ENCODE assay signal across 1 cellular context in the genomic region with DNA sequence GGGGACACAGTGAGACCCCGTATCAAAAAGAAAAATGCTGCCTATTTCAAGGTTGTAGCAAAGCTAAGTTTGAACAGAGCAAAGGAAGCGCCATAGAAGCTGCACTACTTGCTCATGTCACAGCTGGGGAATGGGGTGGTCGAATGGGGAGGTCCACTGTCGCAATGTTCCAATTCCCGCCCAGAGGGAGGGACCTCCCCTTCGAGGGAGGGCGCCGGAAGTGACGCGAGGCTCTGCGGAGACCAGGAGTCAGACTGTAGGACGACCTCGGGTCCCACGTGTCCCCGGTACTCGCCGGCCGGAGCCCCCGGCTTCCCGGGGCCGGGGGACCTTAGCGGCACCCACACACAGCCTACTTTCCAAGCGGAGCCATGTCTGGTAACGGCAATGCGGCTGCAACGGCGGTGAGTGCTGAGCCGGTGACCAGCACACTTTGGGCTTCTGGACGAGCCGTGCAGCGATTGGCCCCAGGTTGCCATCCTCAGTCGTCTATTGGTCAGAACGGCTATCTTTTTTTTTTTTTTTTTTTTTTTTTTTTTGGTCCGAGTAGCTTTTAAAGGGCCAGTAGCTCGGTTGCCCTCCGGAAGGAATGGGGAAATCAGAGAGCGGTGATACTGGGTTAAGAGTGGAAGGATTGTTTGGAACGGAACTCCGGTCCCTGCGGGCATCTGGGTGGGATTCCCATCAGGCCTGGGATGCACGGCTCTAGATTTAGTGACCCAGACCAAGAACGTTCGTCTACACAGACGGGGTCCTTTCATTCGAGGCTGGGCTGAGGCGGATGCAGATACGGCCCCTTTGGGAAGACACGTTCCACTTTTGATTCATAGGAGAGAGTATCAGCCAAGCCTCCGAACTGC.
TF ChIP-seq lines count a peak whose summit lies in the region.

Gene HMBS (plus strand): TSS at position 219 of the 860 bp plus-strand sequence. CDS start 153 bp downstream, at position 372.

TF ChIP-seq in K562, 482 proteins besides CTCF, POLR2A, EP300 and RAD21 (continued from another document and continues in another):
- TF ChIP-seq, protein P1, sequence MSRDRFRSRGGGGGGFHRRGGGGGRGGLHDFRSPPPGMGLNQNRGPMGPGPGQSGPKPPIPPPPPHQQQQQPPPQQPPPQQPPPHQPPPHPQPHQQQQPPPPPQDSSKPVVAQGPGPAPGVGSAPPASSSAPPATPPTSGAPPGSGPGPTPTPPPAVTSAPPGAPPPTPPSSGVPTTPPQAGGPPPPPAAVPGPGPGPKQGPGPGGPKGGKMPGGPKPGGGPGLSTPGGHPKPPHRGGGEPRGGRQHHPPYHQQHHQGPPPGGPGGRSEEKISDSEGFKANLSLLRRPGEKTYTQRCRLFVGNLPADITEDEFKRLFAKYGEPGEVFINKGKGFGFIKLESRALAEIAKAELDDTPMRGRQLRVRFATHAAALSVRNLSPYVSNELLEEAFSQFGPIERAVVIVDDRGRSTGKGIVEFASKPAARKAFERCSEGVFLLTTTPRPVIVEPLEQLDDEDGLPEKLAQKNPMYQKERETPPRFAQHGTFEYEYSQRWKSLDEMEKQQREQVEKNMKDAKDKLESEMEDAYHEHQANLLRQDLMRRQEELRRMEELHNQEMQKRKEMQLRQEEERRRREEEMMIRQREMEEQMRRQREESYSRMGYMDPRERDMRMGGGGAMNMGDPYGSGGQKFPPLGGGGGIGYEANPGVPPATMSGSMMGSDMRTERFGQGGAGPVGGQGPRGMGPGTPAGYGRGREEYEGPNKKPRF (IDR thresholded peaks at IDR 0.05; ENCODE audit: low read depth, low read length) = no peak
- TF ChIP-seq TOE1 (IDR thresholded peaks at IDR 0.05; ENCODE audit: borderline replicate concordance) = peak; percentile 83; the same call in 1 of the 2 replicates
- 0 out of 2 replicates have a peak, but pooled peaks have one; percentile 29 for TF ChIP-seq TOE1 (CRISPR knock-in tag; IDR thresholded peaks at IDR 0.05; ENCODE audit: borderline replicate concordance, low read depth)
- peak; percentile 100 for TF ChIP-seq ZNF384 (IDR thresholded peaks at IDR 0.05; ENCODE audit: low read depth, low read length)
- TF ChIP-seq NR2C1 (IDR thresholded peaks at IDR 0.05) = peak; percentile 64
- 0 out of 2 replicates have a peak, but pooled peaks have one; percentile 6 for TF ChIP-seq NR2C1 (tag; IDR thresholded peaks at IDR 0.05)
- TF ChIP-seq, protein P2, sequence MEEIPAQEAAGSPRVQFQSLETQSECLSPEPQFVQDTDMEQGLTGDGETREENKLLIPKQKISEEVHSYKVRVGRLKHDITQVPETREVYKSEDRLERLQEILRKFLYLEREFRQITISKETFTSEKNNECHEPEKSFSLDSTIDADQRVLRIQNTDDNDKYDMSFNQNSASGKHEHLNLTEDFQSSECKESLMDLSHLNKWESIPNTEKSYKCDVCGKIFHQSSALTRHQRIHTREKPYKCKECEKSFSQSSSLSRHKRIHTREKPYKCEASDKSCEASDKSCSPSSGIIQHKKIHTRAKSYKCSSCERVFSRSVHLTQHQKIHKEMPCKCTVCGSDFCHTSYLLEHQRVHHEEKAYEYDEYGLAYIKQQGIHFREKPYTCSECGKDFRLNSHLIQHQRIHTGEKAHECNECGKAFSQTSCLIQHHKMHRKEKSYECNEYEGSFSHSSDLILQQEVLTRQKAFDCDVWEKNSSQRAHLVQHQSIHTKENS (CRISPR knock-in tag; IDR thresholded peaks at IDR 0.05) = no peak
- TF ChIP-seq NBN (IDR thresholded peaks at IDR 0.05; ENCODE audit: low read depth) = 0 out of 2 replicates have a peak, but pooled peaks have one; percentile 23
- peak; percentile 80; the same call in 1 of the 2 replicates for TF ChIP-seq E2F4 (CRISPR knock-in tag; IDR thresholded peaks at IDR 0.05; ENCODE audit: low read depth)
- no peak for TF ChIP-seq DIDO1 (tag; IDR thresholded peaks at IDR 0.05; ENCODE audit: low read depth)
- TF ChIP-seq E2F8 (IDR thresholded peaks at IDR 0.05; ENCODE audit: low read depth, partially characterized antibody) = peak; percentile 76
- TF ChIP-seq PHB2 (IDR thresholded peaks at IDR 0.05; ENCODE audit: low read depth) = no peak
- peak; percentile 92 for TF ChIP-seq SUPT5H (IDR thresholded peaks at IDR 0.05)
- peak in 1 of 2 experiments; percentile 81; a peak in 1 of 4 replicates for TF ChIP-seq HDAC1 (IDR thresholded peaks at IDR 0.05)
- peak; percentile 36 for TF ChIP-seq RBM25 (IDR thresholded peaks at IDR 0.05; ENCODE audit: low read depth, low read length, severe bottlenecking)
- TF ChIP-seq, protein P3, sequence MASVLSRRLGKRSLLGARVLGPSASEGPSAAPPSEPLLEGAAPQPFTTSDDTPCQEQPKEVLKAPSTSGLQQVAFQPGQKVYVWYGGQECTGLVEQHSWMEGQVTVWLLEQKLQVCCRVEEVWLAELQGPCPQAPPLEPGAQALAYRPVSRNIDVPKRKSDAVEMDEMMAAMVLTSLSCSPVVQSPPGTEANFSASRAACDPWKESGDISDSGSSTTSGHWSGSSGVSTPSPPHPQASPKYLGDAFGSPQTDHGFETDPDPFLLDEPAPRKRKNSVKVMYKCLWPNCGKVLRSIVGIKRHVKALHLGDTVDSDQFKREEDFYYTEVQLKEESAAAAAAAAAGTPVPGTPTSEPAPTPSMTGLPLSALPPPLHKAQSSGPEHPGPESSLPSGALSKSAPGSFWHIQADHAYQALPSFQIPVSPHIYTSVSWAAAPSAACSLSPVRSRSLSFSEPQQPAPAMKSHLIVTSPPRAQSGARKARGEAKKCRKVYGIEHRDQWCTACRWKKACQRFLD (CRISPR knock-in tag; IDR thresholded peaks at IDR 0.05) = 0 out of 2 replicates have a peak, but pooled peaks have one; percentile 52
- TF ChIP-seq, protein P4, sequence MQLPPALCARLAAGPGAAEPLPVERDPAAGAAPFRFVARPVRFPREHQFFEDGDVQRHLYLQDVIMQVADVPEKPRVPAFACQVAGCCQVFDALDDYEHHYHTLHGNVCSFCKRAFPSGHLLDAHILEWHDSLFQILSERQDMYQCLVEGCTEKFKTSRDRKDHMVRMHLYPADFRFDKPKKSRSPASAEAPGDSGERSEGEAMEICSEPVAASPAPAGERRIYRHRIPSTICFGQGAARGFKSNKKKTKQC (CRISPR knock-in tag; IDR thresholded peaks at IDR 0.05) = peak; percentile 14; the same call in 1 of the 2 replicates
- TF ChIP-seq RHOXF2B (CRISPR knock-in tag; conservative IDR thresholded peaks at IDR 0.05) = 0 out of 2 replicates have a peak, but pooled peaks have one; percentile 47
- peak; percentile 45 for TF ChIP-seq PHF20 (IDR thresholded peaks at IDR 0.05; ENCODE audit: partially characterized antibody)
- TF ChIP-seq GTF2E2 (tag; IDR thresholded peaks at IDR 0.05) = 0 out of 2 replicates have a peak, but pooled peaks have one; percentile 23
- no peak for TF ChIP-seq SRSF7 (optimal IDR thresholded peaks at IDR 0.05; ENCODE audit: low read depth, low read length)
- peak; percentile 78 for TF ChIP-seq SIN3B (IDR thresholded peaks at IDR 0.05; ENCODE audit: low read depth)
- 0 out of 2 replicates have a peak, but pooled peaks have one; percentile 17 for TF ChIP-seq MTA3 (IDR thresholded peaks at IDR 0.05; ENCODE audit: borderline replicate concordance)
- TF ChIP-seq HDAC3 (IDR thresholded peaks at IDR 0.05; ENCODE audit: borderline replicate concordance, partially characterized antibody) = no peak
- TF ChIP-seq SIN3A (IDR thresholded peaks at IDR 0.05; ENCODE audit: borderline replicate concordance in 2 of 2, control insufficient read depth in 1 of 2, low read depth in 2 of 2, low read length in 2 of 2) = peak; percentile 55 to 75; a peak in 3 of 4 replicates
- peak; percentile 78 for TF ChIP-seq USF1 (CRISPR knock-in tag; IDR thresholded peaks at IDR 0.05)
- peak; percentile 89 for TF ChIP-seq RB1 (IDR thresholded peaks at IDR 0.05; ENCODE audit: low read depth)
- 0 out of 2 replicates have a peak, but pooled peaks have one; percentile 10 for TF ChIP-seq ZNF143 (CRISPR knock-in tag; IDR thresholded peaks at IDR 0.05)
- TF ChIP-seq, protein P5, sequence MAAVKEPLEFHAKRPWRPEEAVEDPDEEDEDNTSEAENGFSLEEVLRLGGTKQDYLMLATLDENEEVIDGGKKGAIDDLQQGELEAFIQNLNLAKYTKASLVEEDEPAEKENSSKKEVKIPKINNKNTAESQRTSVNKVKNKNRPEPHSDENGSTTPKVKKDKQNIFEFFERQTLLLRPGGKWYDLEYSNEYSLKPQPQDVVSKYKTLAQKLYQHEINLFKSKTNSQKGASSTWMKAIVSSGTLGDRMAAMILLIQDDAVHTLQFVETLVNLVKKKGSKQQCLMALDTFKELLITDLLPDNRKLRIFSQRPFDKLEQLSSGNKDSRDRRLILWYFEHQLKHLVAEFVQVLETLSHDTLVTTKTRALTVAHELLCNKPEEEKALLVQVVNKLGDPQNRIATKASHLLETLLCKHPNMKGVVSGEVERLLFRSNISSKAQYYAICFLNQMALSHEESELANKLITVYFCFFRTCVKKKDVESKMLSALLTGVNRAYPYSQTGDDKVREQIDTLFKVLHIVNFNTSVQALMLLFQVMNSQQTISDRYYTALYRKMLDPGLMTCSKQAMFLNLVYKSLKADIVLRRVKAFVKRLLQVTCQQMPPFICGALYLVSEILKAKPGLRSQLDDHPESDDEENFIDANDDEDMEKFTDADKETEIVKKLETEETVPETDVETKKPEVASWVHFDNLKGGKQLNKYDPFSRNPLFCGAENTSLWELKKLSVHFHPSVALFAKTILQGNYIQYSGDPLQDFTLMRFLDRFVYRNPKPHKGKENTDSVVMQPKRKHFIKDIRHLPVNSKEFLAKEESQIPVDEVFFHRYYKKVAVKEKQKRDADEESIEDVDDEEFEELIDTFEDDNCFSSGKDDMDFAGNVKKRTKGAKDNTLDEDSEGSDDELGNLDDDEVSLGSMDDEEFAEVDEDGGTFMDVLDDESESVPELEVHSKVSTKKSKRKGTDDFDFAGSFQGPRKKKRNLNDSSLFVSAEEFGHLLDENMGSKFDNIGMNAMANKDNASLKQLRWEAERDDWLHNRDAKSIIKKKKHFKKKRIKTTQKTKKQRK (IDR thresholded peaks at IDR 0.05; ENCODE audit: borderline replicate concordance, low read depth, low read length) = no peak
- TF ChIP-seq RBFOX2 (IDR thresholded peaks at IDR 0.05; ENCODE audit: low read depth, low read length) = peak; percentile 93
- peak; percentile 93 for TF ChIP-seq ZSCAN29 (IDR thresholded peaks at IDR 0.05)
- TF ChIP-seq XRCC4 (IDR thresholded peaks at IDR 0.05; ENCODE audit: extremely low read depth, insufficient read depth, insufficient read length) = no peak
- TF ChIP-seq ZNF830 (CRISPR knock-in tag; IDR thresholded peaks at IDR 0.05) = 0 out of 2 replicates have a peak, but pooled peaks have one; percentile 30
- 0 out of 2 replicates have a peak, but pooled peaks have one; percentile 4 for TF ChIP-seq CC2D1A (IDR thresholded peaks at IDR 0.05)
- peak; percentile 80 for TF ChIP-seq NEUROD1 (IDR thresholded peaks at IDR 0.05; ENCODE audit: borderline replicate concordance, low read depth, low read length, partially characterized antibody)
- no peak for TF ChIP-seq ZNF282 (CRISPR knock-in tag; IDR thresholded peaks at IDR 0.05)
- peak; percentile 58 to 73 for TF ChIP-seq MAZ (CRISPR knock-in tag; conservative IDR thresholded peaks at IDR 0.05 in 1 of 2, IDR thresholded peaks at IDR 0.05 in 1 of 2)
- TF ChIP-seq, protein P6, sequence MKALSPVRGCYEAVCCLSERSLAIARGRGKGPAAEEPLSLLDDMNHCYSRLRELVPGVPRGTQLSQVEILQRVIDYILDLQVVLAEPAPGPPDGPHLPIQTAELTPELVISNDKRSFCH (CRISPR knock-in tag; IDR thresholded peaks at IDR 0.05) = no peak
- TF ChIP-seq, protein P6 (tag; IDR thresholded peaks at IDR 0.05) = peak; percentile 74; the same call in 1 of the 2 replicates
- no peak for TF ChIP-seq ZNF431 (CRISPR knock-in tag; IDR thresholded peaks at IDR 0.05)
- TF ChIP-seq, protein P7, sequence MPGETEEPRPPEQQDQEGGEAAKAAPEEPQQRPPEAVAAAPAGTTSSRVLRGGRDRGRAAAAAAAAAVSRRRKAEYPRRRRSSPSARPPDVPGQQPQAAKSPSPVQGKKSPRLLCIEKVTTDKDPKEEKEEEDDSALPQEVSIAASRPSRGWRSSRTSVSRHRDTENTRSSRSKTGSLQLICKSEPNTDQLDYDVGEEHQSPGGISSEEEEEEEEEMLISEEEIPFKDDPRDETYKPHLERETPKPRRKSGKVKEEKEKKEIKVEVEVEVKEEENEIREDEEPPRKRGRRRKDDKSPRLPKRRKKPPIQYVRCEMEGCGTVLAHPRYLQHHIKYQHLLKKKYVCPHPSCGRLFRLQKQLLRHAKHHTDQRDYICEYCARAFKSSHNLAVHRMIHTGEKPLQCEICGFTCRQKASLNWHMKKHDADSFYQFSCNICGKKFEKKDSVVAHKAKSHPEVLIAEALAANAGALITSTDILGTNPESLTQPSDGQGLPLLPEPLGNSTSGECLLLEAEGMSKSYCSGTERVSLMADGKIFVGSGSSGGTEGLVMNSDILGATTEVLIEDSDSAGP (CRISPR knock-in tag; IDR thresholded peaks at IDR 0.05) = peak; percentile 90
